Comparison of ENCODE assay signal across 8 cellular contexts in the genomic region with DNA sequence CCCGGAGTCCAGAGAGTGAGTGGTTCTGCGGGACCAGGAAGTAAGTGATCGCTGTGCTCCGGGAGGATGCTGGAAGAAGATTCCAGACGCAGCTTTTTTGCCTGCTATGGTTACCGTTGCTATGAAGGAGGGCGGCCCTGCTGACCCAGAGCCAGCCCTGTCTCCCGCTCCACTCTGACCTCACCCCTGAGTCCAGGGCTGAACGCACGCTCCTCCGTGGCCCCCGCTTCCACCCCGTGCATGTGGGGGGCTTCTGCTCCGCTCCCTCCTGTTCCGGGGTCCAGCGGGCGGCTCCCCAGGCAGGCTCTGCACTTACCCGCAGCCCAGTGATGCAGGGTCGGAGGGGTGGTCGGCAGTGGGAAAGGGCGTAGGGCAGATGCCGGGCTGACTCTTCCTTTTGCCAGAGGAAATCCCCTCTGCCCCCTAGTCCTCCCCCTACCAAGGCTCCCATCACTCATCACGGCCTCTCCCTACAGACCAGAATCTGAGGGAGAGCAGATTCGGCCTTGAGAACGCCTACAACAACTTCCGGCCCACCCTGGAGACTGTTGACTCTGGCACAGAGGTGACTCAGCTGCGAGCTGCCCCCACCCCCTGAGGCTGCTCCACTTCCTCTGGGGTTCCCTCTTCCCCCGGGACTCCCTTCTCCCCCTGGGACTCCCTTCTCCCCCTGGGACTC. TPM values are rescaled to one million over a fixed set of nuclear protein-coding genes. Genes with fewer than 3 reads are reported as not detected.
A peak's percentile ranks its signal among the peaks of the same experiment; 100 is the strongest.
DNase-seq lines count a peak whose midpoint lies in the region; ATAC-seq and TF ChIP-seq lines count a peak whose summit lies in the region.

No MANE protein-coding gene starts in this region.

- H4K20me1 ChIP-seq in BLaER1 treated with 17β-estradiol and CSF1 and Interleukin-3, amounts not matched to agents 10 nM and 100 nM = peaks cover 0 to 7% (median 0%) of the 10 kb centered on the region in 11 experiments; a peak in 1 of 22 replicates

- no peaks in the 10 kb centered on the region for H3K27me3 ChIP-seq in BLaER1 treated with 17β-estradiol and CSF1 and Interleukin-3, amounts not matched to agents 10 nM and 100 nM
- H3K27me3 ChIP-seq in heart right ventricle = peaks cover 0 to 39% (median 20%) of the 10 kb centered on the region in 7 donors
- H3K27me3 ChIP-seq in uterus = no peaks in the 10 kb centered on the region

- H3K27ac Mint-ChIP-seq in activated naive CD4-positive, alpha-beta T cell treated with anti-CD3 and anti-CD28 coated beads, Interleukin-2, amount 50 U/mL, for 24 hours = no peak overlapping the region

- no peaks in the 10 kb centered on the region for H3K9me3 Mint-ChIP-seq in activated naive CD4-positive, alpha-beta T cell treated with anti-CD3 and anti-CD28 coated beads, Interleukin-2, amount 50 U/mL, for 24 hours

- no peaks in the 10 kb centered on the region for H3K36me3 Mint-ChIP-seq in activated naive CD4-positive, alpha-beta T cell treated with anti-CD3 and anti-CD28 coated beads, Interleukin-2, amount 50 U/mL, for 24 hours

- peaks cover 7% of the 10 kb centered on the region for H3K27me3 Mint-ChIP-seq in activated naive CD4-positive, alpha-beta T cell treated with anti-CD3 and anti-CD28 coated beads, Interleukin-2, amount 50 U/mL, for 24 hours

- 0 out of 22 replicates have a peak, but pooled peaks cover 0 to 7% (median 0%) of the 10 kb centered on the region in 11 experiments for H3K9me3 ChIP-seq in BLaER1 treated with 17β-estradiol and CSF1 and Interleukin-3, amounts not matched to agents 10 nM and 100 nM (replicated peaks in 1 of 11)
- H3K9me3 ChIP-seq in heart right ventricle = no peaks in the 10 kb centered on the region
- H3K9me3 ChIP-seq in uterus = no peaks in the 10 kb centered on the region

- H3K4me1 ChIP-seq in BLaER1 treated with 17β-estradiol and CSF1 and Interleukin-3, amounts not matched to agents 10 nM and 100 nM = peaks cover 19 to 42% (median 27%) of the 10 kb centered on the region in 10 experiments
- H3K4me1 ChIP-seq in heart right ventricle (peaks cover 0 to 12% (median 5%) of the 10 kb centered on the region in 9 donors), uterus (no peaks in the 10 kb centered on the region)

- peak in 1 of 2 donors; percentile 15 for TF ChIP-seq POLR2A in uterus (IDR thresholded peaks at IDR 0.05)

- H3K4me3 ChIP-seq in BLaER1 treated with 17β-estradiol and CSF1 and Interleukin-3, amounts not matched to agents 10 nM and 100 nM = peak overlapping the region; percentile 37 to 77 (median 60)
- H3K4me3 ChIP-seq in heart right ventricle (peak overlapping the region in 9 of 10 donors; percentile 28 to 57 (median 47)), uterus (peak overlapping the region; percentile 23 to 52)

- peaks cover 0 to 19% (median 0%) of the 10 kb centered on the region in 11 experiments; a peak in 7 of 22 replicates for H3K36me3 ChIP-seq in BLaER1 treated with 17β-estradiol and CSF1 and Interleukin-3, amounts not matched to agents 10 nM and 100 nM
- no peaks in the 10 kb centered on the region for H3K36me3 ChIP-seq in heart right ventricle
- no peaks in the 10 kb centered on the region for H3K36me3 ChIP-seq in uterus

- DNase-seq in SK-MEL-5 (ENCODE audit: low read depth, low spot score) = peak; percentile 29
- peak; percentile 68 to 82 for DNase-seq in heart right ventricle
- peak; percentile 86 for DNase-seq in retina
- DNase-seq in uterus = peak; percentile 58 to 68

- in situ Hi-C loops in SK-MEL-5 (cut with HindIII; ENCODE audit: low pct_unique_long_range_greater_than_20kb, low sequenced_read_pairs) = no loop called here

- 1 to 2% methylated on average over 28 of the region's 28 CpGs for whole genome bisulfite sequencing in heart right ventricle, 2 donors

- peaks cover 13% of the 10 kb centered on the region for H3K4me1 Mint-ChIP-seq in activated naive CD4-positive, alpha-beta T cell treated with anti-CD3 and anti-CD28 coated beads, Interleukin-2, amount 50 U/mL, for 24 hours

- H3K27ac ChIP-seq in BLaER1 treated with 17β-estradiol and CSF1 and Interleukin-3, amounts not matched to agents 10 nM and 100 nM = peak overlapping the region; percentile 74 to 100 (median 81)
- H3K27ac ChIP-seq in heart right ventricle = peak overlapping the region in 9 of 10 donors; percentile 54 to 89 (median 77)
- H3K27ac ChIP-seq in uterus = peak overlapping the region; percentile 60 to 67

- ATAC-seq in GM19395 (IDR thresholded peaks at IDR 0.05; ENCODE audit: unreplicated experiment) (peak; percentile 76), HG03575 (IDR thresholded peaks at IDR 0.05; ENCODE audit: extremely low read depth, insufficient number of reproducible peaks, low FRiP score, unreplicated experiment) (peak; percentile 65), heart right ventricle (peak; percentile 88 to 96 (median 92))

- peak overlapping the region; percentile 86 to 99 (median 93) for H3K4me2 ChIP-seq in BLaER1 treated with 17β-estradiol and CSF1 and Interleukin-3, amounts not matched to agents 10 nM and 100 nM

- no peak for TF ChIP-seq CTCF in heart right ventricle (IDR thresholded peaks at IDR 0.05)
- TF ChIP-seq CTCF in uterus (IDR thresholded peaks at IDR 0.05) = no peak

- peak overlapping the region; percentile 68 to 98 (median 74) for H3K9ac ChIP-seq in BLaER1 treated with 17β-estradiol and CSF1 and Interleukin-3, amounts not matched to agents 10 nM and 100 nM

- intact Hi-C loops in heart right ventricle (cut with DNase I) (no loop called here), uterus (cut with DNase I; ENCODE audit: low total_unique reads) (no loop called here)

- peak overlapping the region; percentile 85 for H3K4me3 Mint-ChIP-seq in activated naive CD4-positive, alpha-beta T cell treated with anti-CD3 and anti-CD28 coated beads, Interleukin-2, amount 50 U/mL, for 24 hours

RNA-seq across cellular contexts. Expression of a gene that starts 2.6 kb away (rescaled TPM):
- not detected in 2 replicates for total RNA-seq in SK-MEL-5 (2014; rRNA removed; shearing (Covaris generic))
- not detected in 2 replicates for polyA plus RNA-seq in SK-MEL-5 (2015; cell fraction: cytosol; rRNA removed)
- not detected in 2 replicates for polyA plus RNA-seq in SK-MEL-5 (2015; cell fraction: nucleus; rRNA removed)
- total RNA-seq in heart right ventricle (not detected), uterus (under 1 TPM in 1 of 4 donors, not detected in 3; under 0.01 TPM)
- not detected for polyA plus RNA-seq in heart right ventricle

RNA-seq across cellular contexts. Expression of a gene that starts 47.9 kb away (rescaled TPM):
- not detected in 2 replicates for total RNA-seq in SK-MEL-5 (2014; rRNA removed; shearing (Covaris generic))
- not detected in 2 replicates for polyA plus RNA-seq in SK-MEL-5 (2015; cell fraction: cytosol; rRNA removed)
- polyA plus RNA-seq in SK-MEL-5 (2015; cell fraction: nucleus; rRNA removed) = not detected in 2 replicates
- total RNA-seq in heart right ventricle = not detected
- polyA plus RNA-seq in heart right ventricle = under 1 TPM in 1 of 2 donors, not detected in 1; 0.49 TPM
- 10 to 100 TPM in 1 of 4 donors, under 1 TPM in 2, not detected in 1; 0.03 to 14.9 (median 0.29) TPM for total RNA-seq in uterus

Comparison
In these comparisons a context has a peak if more than half of its experiments do, and no peak if none do; other contexts are left out.
1. Peak in every context shown above with its lines: DNase-seq, ATAC-seq, H3K4me3 ChIP-seq and H3K27ac ChIP-seq.
2. DNase-seq: peak in every context shown above with its lines; median percentile 86 in retina; 75 in heart right ventricle; 63 in uterus; 29 in SK-MEL-5.